8 cellular contexts compared by ENCODE assay signal in the genomic region with DNA sequence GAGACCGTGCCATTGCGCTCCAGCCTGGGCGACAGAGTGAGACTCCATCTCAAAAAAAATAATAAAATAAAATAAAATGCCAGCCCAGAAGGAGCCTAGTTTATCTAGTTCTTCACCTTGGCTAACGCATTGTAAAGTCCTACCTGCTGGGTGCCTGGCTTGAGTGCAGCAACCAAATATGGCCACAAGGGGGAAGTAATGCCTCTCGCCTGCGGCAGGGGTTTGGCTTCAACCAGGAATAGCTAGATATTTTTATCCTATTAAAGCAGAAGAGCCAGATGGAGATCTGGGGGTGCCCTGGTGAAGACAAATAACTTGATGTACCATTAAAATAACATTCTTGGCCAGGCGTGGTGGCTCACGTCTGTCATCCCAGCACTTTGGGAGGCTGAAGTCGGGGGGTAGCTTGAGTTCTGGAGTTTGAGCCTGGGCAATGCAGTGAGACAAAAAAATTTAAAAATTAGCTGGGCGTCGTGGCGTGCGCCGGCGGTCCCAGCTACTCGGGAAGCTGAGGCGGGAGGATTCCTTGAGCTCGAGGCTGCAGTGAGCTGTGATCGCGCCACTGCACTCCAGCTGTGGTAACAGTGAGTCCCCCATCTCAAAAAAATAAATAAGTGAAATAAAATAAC. TPM values are rescaled to one million over a fixed set of nuclear protein-coding genes. Genes with fewer than 3 reads are reported as not detected.
DNase-seq lines count a peak whose midpoint lies in the region; ATAC-seq, FAIRE-seq and TF ChIP-seq lines count a peak whose summit lies in the region.

No MANE protein-coding gene starts in this region.

- no peak overlapping the region for H3K9ac ChIP-seq in SK-N-SH

- H4K20me1 ChIP-seq in SK-N-SH (ENCODE audit: insufficient read depth), result no peaks in the 10 kb centered on the region

- H3K4me2 ChIP-seq in SK-N-SH, result peak overlapping the region; percentile 67

- WGBS in SK-N-SH (ENCODE audit: low lambda C conversion rate), result 28% methylated on average over 20 of the region's 20 CpGs
- 11 to 13% methylated on average over 20 of the region's 20 CpGs for WGBS in pancreas, 2 donors
- WGBS in tibial nerve, 2 donors, result 25 to 28% methylated on average over 20 of the region's 20 CpGs

- H3K79me2 ChIP-seq in SK-N-SH (ENCODE audit: insufficient read depth), result no peaks in the 10 kb centered on the region

- TF ChIP-seq EP300 in SK-N-SH (IDR thresholded peaks at IDR 0.05; ENCODE audit: borderline replicate concordance in 1 of 2, low read depth in 1 of 2, low read length in 1 of 2) (no peak), tibial nerve (IDR thresholded peaks at IDR 0.05) (no peak)

- H3K36me3 ChIP-seq in SK-N-SH (replicated peaks in 1 of 2; ENCODE audit: control insufficient read depth in 1 of 2, insufficient read depth in 2 of 2, low read length in 1 of 2), result no peaks in the 10 kb centered on the region
- no peaks in the 10 kb centered on the region for H3K36me3 ChIP-seq in pancreas
- H3K36me3 ChIP-seq in tibial nerve, result no peaks in the 10 kb centered on the region

- no peak for FAIRE-seq in pancreas (lab: Jason Lieb, UNC)

- no peaks in the 10 kb centered on the region for H3K9me3 ChIP-seq in SK-N-SH
- no peaks in the 10 kb centered on the region for H3K9me3 ChIP-seq in pancreas
- H3K9me3 ChIP-seq in tibial nerve, result no peaks in the 10 kb centered on the region

- H3K4me3 ChIP-seq in SK-N-SH (ENCODE audit: low read depth in 2 of 2, low read length in 1 of 2) (peak overlapping the region in 1 of 2 experiments; percentile 45; a peak in 1 of 4 replicates), pancreas (no peak overlapping the region), tibial nerve (peak overlapping the region in 2 of 4 donors; percentile 1 to 16)

- TF ChIP-seq CTCF in SK-N-SH (IDR thresholded peaks at IDR 0.05), result peak; percentile 92
- peak; percentile 88 to 96 (median 94) for TF ChIP-seq CTCF in pancreas (IDR thresholded peaks at IDR 0.05)
- TF ChIP-seq CTCF in tibial nerve (IDR thresholded peaks at IDR 0.05), result peak; percentile 87 to 95 (median 93)

- H3K9me2 ChIP-seq in SK-N-SH, result no peaks in the 10 kb centered on the region

- POLR2A ChIA-PET in SK-N-SH (lab: Yijun Ruan, JAX), result interaction anchor here (1.5 kb wide), 1 partner anchor 27 kb away, joined by 6 read pairs; the partner anchor contains the start of gene FAM168A

- intact Hi-C loops in pancreas (cut with DNase I), result loop anchor here in 1 of 3 donors (2.0 kb wide), 1 partner anchor 35 kb away; no protein-coding TSS in a partner anchor

- H3K27ac ChIP-seq in SK-N-SH (ENCODE audit: low read depth in 2 of 2, low read length in 1 of 2) (no peak overlapping the region), pancreas (no peak overlapping the region), tibial nerve (no peak overlapping the region)

- TF ChIP-seq RAD21 in SK-N-SH (IDR thresholded peaks at IDR 0.05; ENCODE audit: low read length), result peak; percentile 81

- CTCF ChIA-PET in SK-N-SH (lab: Yijun Ruan, JAX), result interaction anchor here (0.6 to 9.5 kb wide), 60 partner anchors 9 to 606 kb away, joined by 3 to 123 read pairs (median 4); partner anchors contain the start of genes FAM168A and PLEKHB1

- peak overlapping the region; percentile 82 for H2AFZ ChIP-seq in SK-N-SH (ENCODE audit: low read depth)

- H3K27me3 ChIP-seq in SK-N-SH (ENCODE audit: insufficient read depth), result no peaks in the 10 kb centered on the region; the same call in 1 of the 2 replicates
- H3K27me3 ChIP-seq in pancreas, result no peaks in the 10 kb centered on the region
- H3K27me3 ChIP-seq in tibial nerve, result no peaks in the 10 kb centered on the region

- DNase-seq in ELF-1 (ENCODE audit: low read depth, low spot score), result peak; percentile 86
- peak; percentile 41 for DNase-seq in NCI-H1092 (lab: John Stamatoyannopoulos, UW)
- DNase-seq in SK-N-SH, result peak; percentile 81
- DNase-seq in activated naive CD4-positive, alpha-beta T cell treated with Interleukin-2 at 50 U/mL for 16 hours, result peak; percentile 72
- peak; percentile 80 for DNase-seq in globus pallidus (ENCODE audit: low spot score)
- DNase-seq in pancreas, result peak; percentile 68 to 86 (median 76)
- peak; percentile 64 to 73 for DNase-seq in tibial nerve (ENCODE audit: low spot score in 2 of 2)

- H3K4me1 ChIP-seq in SK-N-SH (ENCODE audit: control insufficient read depth in 1 of 2, insufficient read depth in 2 of 2, low read depth in 1 of 2, low read length in 1 of 2), result no peaks in the 10 kb centered on the region
- no peaks in the 10 kb centered on the region for H3K4me1 ChIP-seq in pancreas
- peaks cover 0 to 9% (median 0%) of the 10 kb centered on the region in 4 donors for H3K4me1 ChIP-seq in tibial nerve

- no peaks in the 10 kb centered on the region for H3F3A ChIP-seq in SK-N-SH (replicated peaks; ENCODE audit: insufficient read depth)

- ATAC-seq in pancreas (peak; percentile 80 to 99 (median 96)), HG02678 (IDR thresholded peaks at IDR 0.05; ENCODE audit: unreplicated experiment) (no peak)

- no peak for TF ChIP-seq POLR2A in tibial nerve (IDR thresholded peaks at IDR 0.05)

TF ChIP-seq in SK-N-SH, 30 proteins besides CTCF, POLR2A, EP300 and RAD21:
- TF ChIP-seq SMC3 (IDR thresholded peaks at IDR 0.05; ENCODE audit: low read depth, low read length), result peak; percentile 86
- TF ChIP-seq RFX5 (IDR thresholded peaks at IDR 0.05; ENCODE audit: low read length), result no peak
TF ChIP-seq in SK-N-SH: peak in this region for 1.

RNA-seq across cellular contexts. Expression of gene PLEKHB1, which starts 20.6 kb away (rescaled TPM):
- polyA plus RNA-seq in SK-N-SH (2012; rRNA removed), result 9.7 and 10.2 TPM in 2 replicates
- 5.1 and 7.2 TPM in 2 replicates for polyA plus RNA-seq in SK-N-SH (2012; cell fraction: cytosol; rRNA removed)
- 11.2 and 14.6 TPM in 2 replicates for polyA plus RNA-seq in SK-N-SH (2012; cell fraction: nucleus; rRNA removed)
- 10 to 100 TPM; 11.8 to 26.7 (median 15.1) TPM for total RNA-seq in pancreas
- 10 to 100 TPM; 17.6 to 22.2 TPM for polyA plus RNA-seq in pancreas
- total RNA-seq in tibial nerve, result 100 to 1,000 TPM in 3 of 4 donors, 10 to 100 TPM in 1; 71.4 to 226 (median 206) TPM

RNA-seq across cellular contexts. Expression of gene FAM168A, which starts 27.9 kb away (rescaled TPM):
- polyA plus RNA-seq in SK-N-SH (2012; rRNA removed), result 17.8 and 18.2 TPM in 2 replicates
- polyA plus RNA-seq in SK-N-SH (2012; cell fraction: cytosol; rRNA removed), result 9.7 and 12.9 TPM in 2 replicates
- polyA plus RNA-seq in SK-N-SH (2012; cell fraction: nucleus; rRNA removed), result 25.9 and 33.5 TPM in 2 replicates
- 10 to 100 TPM; 11.5 to 22.5 (median 14.5) TPM for total RNA-seq in pancreas
- 1 to 10 TPM; 4.9 to 6.3 TPM for polyA plus RNA-seq in pancreas
- 10 to 100 TPM; 28.8 to 53.5 (median 30.6) TPM for total RNA-seq in tibial nerve
